Comparison of ENCODE assay signal across 14 cellular contexts in the genomic region with DNA sequence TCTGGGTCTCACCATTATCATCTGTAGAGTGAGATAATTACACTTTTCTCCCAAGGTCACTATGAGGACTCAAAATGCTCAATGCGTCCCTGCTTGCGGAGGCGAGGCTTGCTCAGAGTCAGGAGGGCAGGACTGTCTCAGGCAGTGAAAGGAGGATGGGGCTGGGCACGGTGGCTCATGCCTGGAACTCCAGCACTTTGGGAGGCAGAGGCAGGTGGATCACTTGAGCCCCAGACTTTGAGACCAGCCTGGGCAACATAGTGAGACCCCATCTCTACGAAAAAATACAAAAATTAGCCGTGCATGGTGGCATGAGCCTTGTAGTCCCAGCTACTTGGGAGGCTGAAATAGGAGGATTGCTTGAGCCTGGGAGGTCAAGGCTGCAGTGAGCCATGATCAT. TPM values are rescaled to one million over a fixed set of nuclear protein-coding genes. Genes with fewer than 3 reads are reported as not detected.
A peak's percentile ranks its signal among the peaks of the same experiment; 100 is the strongest.
DNase-seq lines count a peak whose midpoint lies in the region; ATAC-seq and TF ChIP-seq lines count a peak whose summit lies in the region.
"Had no signal": no experiment of that assay in that cellular context is flagged by ENCODE, and none has a peak within 500 bp of the region (broad histone marks: within the 10 kb centered on the region; RNA-seq: fewer than 3 reads in every experiment).

No MANE protein-coding gene starts in this region.

- H3K4ac ChIP-seq in neuronal stem cell (ENCODE audit: low read length): no peak overlapping the region

- no peaks in the 10 kb centered on the region for H3K36me3 ChIP-seq in neuronal stem cell (replicated peaks in 1 of 2; ENCODE audit: control insufficient read depth in 2 of 2, insufficient read depth in 2 of 2, low read length in 2 of 2)
- H3K36me3 ChIP-seq: HAP-1 had no signal

- intact Hi-C loops in CD14-positive monocyte (cut with micrococcal nuclease): no loop called here

- H3K36me3 Mint-ChIP-seq in WTC11: peaks cover 13% of the 10 kb centered on the region
- H3K36me3 Mint-ChIP-seq in CD14-positive monocyte: no peaks in the 10 kb centered on the region
- H3K36me3 Mint-ChIP-seq: CD4-positive, CD25-positive, alpha-beta regulatory T cell; CD8-positive, alpha-beta T cell had no signal

- no peak overlapping the region for H3K4me3 ChIP-seq in neuronal stem cell (ENCODE audit: low read length in 2 of 2)
- H3K4me3 ChIP-seq: GM23338, HAP-1 had no signal

- H3K27ac Mint-ChIP-seq in WTC11 (no peak overlapping the region), CD14-positive monocyte (no peak overlapping the region)
- H3K27ac Mint-ChIP-seq: CD4-positive, CD25-positive, alpha-beta regulatory T cell; CD8-positive, alpha-beta T cell; GM23338; HFFc6 had no signal

- no peak overlapping the region for H3K9ac ChIP-seq in neuronal stem cell (ENCODE audit: low read depth, low read length, poor library complexity)

- POLR2A ChIA-PET in WTC11 (lab: Charles Lee): interaction anchor here (1.4 kb wide), 1 partner anchor 21 kb away, joined by 5 read pairs; a partner anchor contains a TSS

- H2AK5ac ChIP-seq in neuronal stem cell (ENCODE audit: low read depth, low read length): no peak overlapping the region

- no peak overlapping the region for H3K4me2 ChIP-seq in neuronal stem cell (ENCODE audit: insufficient read depth, low read length, poor library complexity, severe bottlenecking)
- H3K4me2 ChIP-seq: GM23338 had no signal

- CTCF ChIA-PET in WTC11 (lab: Charles Lee): interaction anchor here (1.2 to 4.5 kb wide), 3 partner anchors 20 to 64 kb away, joined by 3 to 49 read pairs (median 3); no protein-coding TSS in a partner anchor

- H3K27ac ChIP-seq in caudate nucleus (ENCODE audit: low read depth, low read length): peak overlapping the region; percentile 91
- H3K27ac ChIP-seq in neuronal stem cell (replicated peaks; ENCODE audit: low read length): no peak overlapping the region

- peaks cover 5 to 17% of the 10 kb centered on the region in 2 donors for H3K4me1 ChIP-seq in neuronal stem cell (ENCODE audit: control insufficient read depth in 2 of 2, insufficient read depth in 1 of 2, low read depth in 1 of 2, low read length in 2 of 2)
- H3K4me1 ChIP-seq: Caco-2, HAP-1 had no signal

- H3K4me1 Mint-ChIP-seq in WTC11 (peaks cover 11% of the 10 kb centered on the region), CD14-positive monocyte (no peaks in the 10 kb centered on the region)
- H3K4me1 Mint-ChIP-seq: CD4-positive, CD25-positive, alpha-beta regulatory T cell had no signal

- H3K27me3 Mint-ChIP-seq in WTC11 (ENCODE audit: low read depth) (peaks cover 5% of the 10 kb centered on the region), CD14-positive monocyte (ENCODE audit: low read depth in 3 of 3) (peaks cover 6 to 8% (median 7%) of the 10 kb centered on the region in 3 donors)
- H3K27me3 Mint-ChIP-seq: CD4-positive, CD25-positive, alpha-beta regulatory T cell had no signal

- no peak overlapping the region for H3K23ac ChIP-seq in neuronal stem cell (ENCODE audit: low read depth, low read length, poor library complexity)

- no peak overlapping the region for H2AFZ ChIP-seq in neuronal stem cell (ENCODE audit: low read length)
- H2AFZ ChIP-seq: GM23338 had no signal

- H2BK5ac ChIP-seq in neuronal stem cell (ENCODE audit: low read length): no peak overlapping the region

- no peak overlapping the region for H4K91ac ChIP-seq in neuronal stem cell (ENCODE audit: low read depth, low read length, poor library complexity)

- H3K18ac ChIP-seq in neuronal stem cell (ENCODE audit: low read length): peak overlapping the region; percentile 81

- TF ChIP-seq CTCF in WTC11 (IDR thresholded peaks at IDR 0.05) (no peak), CD14-positive monocyte (IDR thresholded peaks at IDR 0.05) (no peak)

- H3K79me1 ChIP-seq in neuronal stem cell (ENCODE audit: low read depth, low read length): no peaks in the 10 kb centered on the region

- H4K8ac ChIP-seq in neuronal stem cell (ENCODE audit: low read depth, low read length): no peak overlapping the region

- no peak overlapping the region for H3K14ac ChIP-seq in neuronal stem cell (ENCODE audit: low read length)

- DNase-seq in WTC11 (ENCODE audit: low spot score) (no peak), caudate nucleus (lab: John Stamatoyannopoulos, UW) (no peak), neuronal stem cell (ENCODE audit: low spot score) (no peak), NCI-H2171 (lab: John Stamatoyannopoulos, UW) (no peak), hepatic stellate cell (ENCODE audit: low spot score) (no peak), CD14-positive monocyte (ENCODE audit: low spot score) (no peak)
- DNase-seq: Caco-2; CD4-positive, CD25-positive, alpha-beta regulatory T cell; CD8-positive, alpha-beta T cell; DND-41; HFFc6 had no signal

- H3K9me3 Mint-ChIP-seq in WTC11: peaks cover 14% of the 10 kb centered on the region
- peaks cover 6 to 26% (median 17%) of the 10 kb centered on the region in 7 donors for H3K9me3 Mint-ChIP-seq in CD14-positive monocyte

- H2BK15ac ChIP-seq in neuronal stem cell (ENCODE audit: low read length): no peak overlapping the region

- no peak overlapping the region for H3K4me3 Mint-ChIP-seq in WTC11
- H3K4me3 Mint-ChIP-seq in CD14-positive monocyte: no peak overlapping the region
- H3K4me3 Mint-ChIP-seq: CD4-positive, CD25-positive, alpha-beta regulatory T cell; CD8-positive, alpha-beta T cell; GM23338; HFFc6 had no signal

- H3K27me3 ChIP-seq in neuronal stem cell (ENCODE audit: control insufficient read depth in 3 of 3, insufficient read depth in 3 of 3, low read depth in 1 of 3, low read length in 3 of 3): peaks cover 0 to 24% (median 0%) of the 10 kb centered on the region in 3 experiments

- H2BK12ac ChIP-seq in neuronal stem cell (ENCODE audit: low read length): no peak overlapping the region

- H2BK120ac ChIP-seq in neuronal stem cell (ENCODE audit: low read depth, low read length): no peak overlapping the region

- no CpG with 5 or more reads among the region's 6 CpGs for WGBS in neuronal stem cell (ENCODE audit: extremely low coverage in 2 of 2, insufficient read length in 2 of 2, insufficient replicate concordance in 1 of 2), 2 donors

- ATAC-seq in WTC11 (no peak), GM19328 (IDR thresholded peaks at IDR 0.05; ENCODE audit: unreplicated experiment) (no peak)
- ATAC-seq: CD8-positive, alpha-beta T cell; GM23338 had no signal

- peaks cover 4 to 8% of the 10 kb centered on the region in 2 donors for H3K9me3 ChIP-seq in neuronal stem cell (replicated peaks in 1 of 2; ENCODE audit: control insufficient read depth in 2 of 2, insufficient read depth in 1 of 2, low read depth in 1 of 2, low read length in 2 of 2)
- H3K9me3 ChIP-seq: HAP-1 had no signal

TF ChIP-seq in WTC11, 78 proteins besides CTCF, POLR2A, EP300 and RAD21:
- TF ChIP-seq ZNF416 (CRISPR knock-in tag; IDR thresholded peaks at IDR 0.05) (no peak), MYBL2 (CRISPR knock-in tag; IDR thresholded peaks at IDR 0.05) (no peak), ATF1 (CRISPR knock-in tag; IDR thresholded peaks at IDR 0.05) (no peak), ZNF121 (CRISPR knock-in tag; IDR thresholded peaks at IDR 0.05) (peak; percentile 91), SOX15 (CRISPR knock-in tag; IDR thresholded peaks at IDR 0.05) (no peak)
- TF ChIP-seq, protein P1, sequence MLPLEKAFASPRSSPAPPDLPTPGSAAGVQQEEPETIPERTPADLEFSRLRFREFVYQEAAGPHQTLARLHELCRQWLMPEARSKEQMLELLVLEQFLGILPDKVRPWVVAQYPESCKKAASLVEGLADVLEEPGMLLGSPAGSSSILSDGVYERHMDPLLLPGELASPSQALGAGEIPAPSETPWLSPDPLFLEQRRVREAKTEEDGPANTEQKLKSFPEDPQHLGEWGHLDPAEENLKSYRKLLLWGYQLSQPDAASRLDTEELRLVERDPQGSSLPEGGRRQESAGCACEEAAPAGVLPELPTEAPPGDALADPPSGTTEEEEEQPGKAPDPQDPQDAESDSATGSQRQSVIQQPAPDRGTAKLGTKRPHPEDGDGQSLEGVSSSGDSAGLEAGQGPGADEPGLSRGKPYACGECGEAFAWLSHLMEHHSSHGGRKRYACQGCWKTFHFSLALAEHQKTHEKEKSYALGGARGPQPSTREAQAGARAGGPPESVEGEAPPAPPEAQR (CRISPR knock-in tag; IDR thresholded peaks at IDR 0.05): no peak

RNA-seq across cellular contexts. Expression of a gene that starts 1.8 kb away (rescaled TPM):
- total RNA-seq in WTC11 (2021): 2.1 to 3.3 TPM (median 3.1 TPM) in 3 replicates
- 2.7 TPM for polyA plus RNA-seq in neuronal stem cell (2013, experiment 1 of 2)
- 2.7 TPM for polyA plus RNA-seq in neuronal stem cell (2013, experiment 2 of 2)
- not detected for polyA plus RNA-seq in CD14-positive monocyte
- total RNA-seq: Caco-2; CD4-positive, CD25-positive, alpha-beta regulatory T cell; CD8-positive, alpha-beta T cell had no signal
- polyA plus RNA-seq: CD4-positive, CD25-positive, alpha-beta regulatory T cell had no signal

RNA-seq across cellular contexts. Expression of a gene that starts 21.1 kb away (rescaled TPM):
- 7.9 to 11.8 TPM (median 8.3 TPM) in 3 replicates for total RNA-seq in WTC11 (2021)
- polyA plus RNA-seq in neuronal stem cell (2013, experiment 1 of 2): 1.5 TPM
- 0.83 TPM for polyA plus RNA-seq in neuronal stem cell (2013, experiment 2 of 2)
- polyA plus RNA-seq in CD14-positive monocyte: not detected
- polyA plus RNA-seq: CD4-positive, CD25-positive, alpha-beta regulatory T cell had no signal
